1 cellular context compared by ENCODE assay signal in the genomic region with DNA sequence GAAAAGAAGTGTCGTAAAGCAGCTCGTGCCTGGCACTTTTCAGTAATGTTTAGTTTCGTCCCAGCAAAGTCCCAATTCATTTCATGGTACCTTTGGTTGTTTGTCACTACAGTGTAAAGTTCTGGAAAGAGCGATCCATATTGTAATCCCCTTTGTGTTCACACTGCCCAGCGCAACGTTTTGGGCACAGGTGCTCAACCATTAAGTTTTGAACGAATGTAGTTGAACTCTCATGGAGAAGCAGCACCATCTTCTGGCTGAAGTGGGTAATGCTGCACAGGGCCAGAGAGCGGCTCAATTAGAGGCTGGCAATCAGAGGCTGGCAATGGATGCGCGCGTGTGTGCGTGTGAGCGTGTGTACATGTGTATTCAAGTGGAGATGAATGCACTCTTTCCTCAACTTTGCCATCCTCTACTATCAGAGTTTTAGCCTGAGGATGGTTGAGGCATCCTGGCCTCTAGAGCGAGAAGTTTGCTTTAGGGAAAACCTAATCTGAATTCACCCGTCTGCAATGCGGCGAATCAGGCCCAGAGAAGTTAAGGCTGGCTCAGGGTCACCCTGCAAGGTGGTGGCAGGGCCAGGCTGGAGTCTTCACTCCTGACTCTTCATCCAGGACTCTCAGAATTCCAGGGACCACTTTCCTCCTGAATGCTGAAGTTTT.
TF ChIP-seq lines count a peak whose summit lies in the region.

No MANE protein-coding gene starts in this region.

TF ChIP-seq in HepG2, 621 proteins besides CTCF, POLR2A, EP300 and RAD21 (continued from another document and continues in another):
- TF ChIP-seq ZNF501 (CRISPR knock-in tag; IDR thresholded peaks at IDR 0.05) (0 out of 2 replicates have a peak, but pooled peaks have one; percentile 30), CBX2 (IDR thresholded peaks at IDR 0.05; ENCODE audit: low read depth, low read length) (no peak), CBX2 (CRISPR knock-in tag; IDR thresholded peaks at IDR 0.05; ENCODE audit: low read depth) (no peak), HDAC1 (CRISPR knock-in tag; IDR thresholded peaks at IDR 0.05) (0 out of 2 replicates have a peak, but pooled peaks have one; percentile 17), ZNF678 (CRISPR knock-in tag; IDR thresholded peaks at IDR 0.05) (no peak), ISL2 (CRISPR knock-in tag; IDR thresholded peaks at IDR 0.05) (no peak), ZNF253 (CRISPR knock-in tag; IDR thresholded peaks at IDR 0.05; ENCODE audit: borderline replicate concordance) (no peak), PAF1 (CRISPR knock-in tag; IDR thresholded peaks at IDR 0.05) (no peak), SP5 (CRISPR knock-in tag; IDR thresholded peaks at IDR 0.05; ENCODE audit: borderline replicate concordance, low read depth) (no peak), ZBTB7A (CRISPR knock-in tag; IDR thresholded peaks at IDR 0.05) (no peak), AHR (CRISPR knock-in tag; IDR thresholded peaks at IDR 0.05) (no peak), ARID5B (CRISPR knock-in tag; IDR thresholded peaks at IDR 0.05) (peak; percentile 20; the same call in 1 of the 2 replicates), ZNF24 (IDR thresholded peaks at IDR 0.05) (0 out of 2 replicates have a peak, but pooled peaks have one; percentile 38), HDAC2 (CRISPR knock-in tag; IDR thresholded peaks at IDR 0.05) (no peak; the same call in 1 of the 2 replicates), SMAD3 (CRISPR knock-in tag; IDR thresholded peaks at IDR 0.05) (peak; percentile 69; the same call in 1 of the 2 replicates), ETS1 (CRISPR knock-in tag; IDR thresholded peaks at IDR 0.05) (no peak), GFI1 (CRISPR knock-in tag; IDR thresholded peaks at IDR 0.05; ENCODE audit: borderline replicate concordance) (no peak), ZNF720 (CRISPR knock-in tag; IDR thresholded peaks at IDR 0.05) (no peak), NR2C2 (CRISPR knock-in tag; IDR thresholded peaks at IDR 0.05; ENCODE audit: borderline replicate concordance) (0 out of 2 replicates have a peak, but pooled peaks have one; percentile 26), CBX5 (CRISPR knock-in tag; IDR thresholded peaks at IDR 0.05; ENCODE audit: borderline replicate concordance) (no peak), PHF8 (CRISPR knock-in tag; IDR thresholded peaks at IDR 0.05) (0 out of 2 replicates have a peak, but pooled peaks have one; percentile 24), CEBPG (CRISPR knock-in tag; IDR thresholded peaks at IDR 0.05) (0 out of 2 replicates have a peak, but pooled peaks have one; percentile 15), ELF4 (CRISPR knock-in tag; IDR thresholded peaks at IDR 0.05; ENCODE audit: borderline replicate concordance) (no peak), ZFP1 (CRISPR knock-in tag; IDR thresholded peaks at IDR 0.05) (no peak), MTA3 (CRISPR knock-in tag; IDR thresholded peaks at IDR 0.05) (no peak), NR2F1 (CRISPR knock-in tag; IDR thresholded peaks at IDR 0.05) (no peak), HMGA1 (CRISPR knock-in tag; conservative IDR thresholded peaks at IDR 0.05) (no peak), GATAD2A (CRISPR knock-in tag; IDR thresholded peaks at IDR 0.05) (peak; percentile 48; the same call in 1 of the 2 replicates), AKAP8 (CRISPR knock-in tag; IDR thresholded peaks at IDR 0.05) (no peak), ZNF670 (CRISPR knock-in tag; IDR thresholded peaks at IDR 0.05; ENCODE audit: borderline replicate concordance) (no peak), SOX5 (CRISPR knock-in tag; IDR thresholded peaks at IDR 0.05; ENCODE audit: borderline replicate concordance) (no peak), LRRFIP1 (CRISPR knock-in tag; conservative IDR thresholded peaks at IDR 0.05) (no peak), ZNF800 (CRISPR knock-in tag; IDR thresholded peaks at IDR 0.05) (no peak), FOXA1 (IDR thresholded peaks at IDR 0.05) (no peak), FOXA1 (CRISPR knock-in tag; IDR thresholded peaks at IDR 0.05) (no peak), FIP1L1 (IDR thresholded peaks at IDR 0.05; ENCODE audit: borderline replicate concordance, insufficient read depth, low read depth, low read length) (no peak)
- TF ChIP-seq, protein P1, sequence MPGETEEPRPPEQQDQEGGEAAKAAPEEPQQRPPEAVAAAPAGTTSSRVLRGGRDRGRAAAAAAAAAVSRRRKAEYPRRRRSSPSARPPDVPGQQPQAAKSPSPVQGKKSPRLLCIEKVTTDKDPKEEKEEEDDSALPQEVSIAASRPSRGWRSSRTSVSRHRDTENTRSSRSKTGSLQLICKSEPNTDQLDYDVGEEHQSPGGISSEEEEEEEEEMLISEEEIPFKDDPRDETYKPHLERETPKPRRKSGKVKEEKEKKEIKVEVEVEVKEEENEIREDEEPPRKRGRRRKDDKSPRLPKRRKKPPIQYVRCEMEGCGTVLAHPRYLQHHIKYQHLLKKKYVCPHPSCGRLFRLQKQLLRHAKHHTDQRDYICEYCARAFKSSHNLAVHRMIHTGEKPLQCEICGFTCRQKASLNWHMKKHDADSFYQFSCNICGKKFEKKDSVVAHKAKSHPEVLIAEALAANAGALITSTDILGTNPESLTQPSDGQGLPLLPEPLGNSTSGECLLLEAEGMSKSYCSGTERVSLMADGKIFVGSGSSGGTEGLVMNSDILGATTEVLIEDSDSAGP (CRISPR knock-in tag; IDR thresholded peaks at IDR 0.05; ENCODE audit: borderline replicate concordance): peak; percentile 34; the same call in 1 of the 2 replicates
- TF ChIP-seq, protein P2, sequence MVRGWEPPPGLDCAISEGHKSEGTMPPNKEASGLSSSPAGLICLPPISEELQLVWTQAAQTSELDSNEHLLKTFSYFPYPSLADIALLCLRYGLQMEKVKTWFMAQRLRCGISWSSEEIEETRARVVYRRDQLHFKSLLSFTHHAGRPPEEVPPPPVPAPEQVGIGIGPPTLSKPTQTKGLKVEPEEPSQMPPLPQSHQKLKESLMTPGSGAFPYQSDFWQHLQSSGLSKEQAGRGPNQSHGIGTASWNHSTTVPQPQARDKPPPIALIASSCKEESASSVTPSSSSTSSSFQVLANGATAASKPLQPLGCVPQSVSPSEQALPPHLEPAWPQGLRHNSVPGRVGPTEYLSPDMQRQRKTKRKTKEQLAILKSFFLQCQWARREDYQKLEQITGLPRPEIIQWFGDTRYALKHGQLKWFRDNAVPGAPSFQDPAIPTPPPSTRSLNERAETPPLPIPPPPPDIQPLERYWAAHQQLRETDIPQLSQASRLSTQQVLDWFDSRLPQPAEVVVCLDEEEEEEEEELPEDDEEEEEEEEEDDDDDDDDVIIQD (CRISPR knock-in tag; IDR thresholded peaks at IDR 0.05; ENCODE audit: low read depth): no peak
- TF ChIP-seq, protein P3, sequence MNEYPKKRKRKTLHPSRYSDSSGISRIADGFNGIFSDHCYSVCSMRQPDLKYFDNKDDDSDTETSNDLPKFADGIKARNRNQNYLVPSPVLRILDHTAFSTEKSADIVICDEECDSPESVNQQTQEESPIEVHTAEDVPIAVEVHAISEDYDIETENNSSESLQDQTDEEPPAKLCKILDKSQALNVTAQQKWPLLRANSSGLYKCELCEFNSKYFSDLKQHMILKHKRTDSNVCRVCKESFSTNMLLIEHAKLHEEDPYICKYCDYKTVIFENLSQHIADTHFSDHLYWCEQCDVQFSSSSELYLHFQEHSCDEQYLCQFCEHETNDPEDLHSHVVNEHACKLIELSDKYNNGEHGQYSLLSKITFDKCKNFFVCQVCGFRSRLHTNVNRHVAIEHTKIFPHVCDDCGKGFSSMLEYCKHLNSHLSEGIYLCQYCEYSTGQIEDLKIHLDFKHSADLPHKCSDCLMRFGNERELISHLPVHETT (CRISPR knock-in tag; conservative IDR thresholded peaks at IDR 0.05): no peak
- TF ChIP-seq, protein P4, sequence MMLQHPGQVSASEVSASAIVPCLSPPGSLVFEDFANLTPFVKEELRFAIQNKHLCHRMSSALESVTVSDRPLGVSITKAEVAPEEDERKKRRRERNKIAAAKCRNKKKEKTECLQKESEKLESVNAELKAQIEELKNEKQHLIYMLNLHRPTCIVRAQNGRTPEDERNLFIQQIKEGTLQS (CRISPR knock-in tag; IDR thresholded peaks at IDR 0.05): no peak
- TF ChIP-seq, protein P5, sequence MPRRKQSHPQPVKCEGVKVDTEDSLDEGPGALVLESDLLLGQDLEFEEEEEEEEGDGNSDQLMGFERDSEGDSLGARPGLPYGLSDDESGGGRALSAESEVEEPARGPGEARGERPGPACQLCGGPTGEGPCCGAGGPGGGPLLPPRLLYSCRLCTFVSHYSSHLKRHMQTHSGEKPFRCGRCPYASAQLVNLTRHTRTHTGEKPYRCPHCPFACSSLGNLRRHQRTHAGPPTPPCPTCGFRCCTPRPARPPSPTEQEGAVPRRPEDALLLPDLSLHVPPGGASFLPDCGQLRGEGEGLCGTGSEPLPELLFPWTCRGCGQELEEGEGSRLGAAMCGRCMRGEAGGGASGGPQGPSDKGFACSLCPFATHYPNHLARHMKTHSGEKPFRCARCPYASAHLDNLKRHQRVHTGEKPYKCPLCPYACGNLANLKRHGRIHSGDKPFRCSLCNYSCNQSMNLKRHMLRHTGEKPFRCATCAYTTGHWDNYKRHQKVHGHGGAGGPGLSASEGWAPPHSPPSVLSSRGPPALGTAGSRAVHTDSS (CRISPR knock-in tag; conservative IDR thresholded peaks at IDR 0.05): no peak
- TF ChIP-seq, protein P6, sequence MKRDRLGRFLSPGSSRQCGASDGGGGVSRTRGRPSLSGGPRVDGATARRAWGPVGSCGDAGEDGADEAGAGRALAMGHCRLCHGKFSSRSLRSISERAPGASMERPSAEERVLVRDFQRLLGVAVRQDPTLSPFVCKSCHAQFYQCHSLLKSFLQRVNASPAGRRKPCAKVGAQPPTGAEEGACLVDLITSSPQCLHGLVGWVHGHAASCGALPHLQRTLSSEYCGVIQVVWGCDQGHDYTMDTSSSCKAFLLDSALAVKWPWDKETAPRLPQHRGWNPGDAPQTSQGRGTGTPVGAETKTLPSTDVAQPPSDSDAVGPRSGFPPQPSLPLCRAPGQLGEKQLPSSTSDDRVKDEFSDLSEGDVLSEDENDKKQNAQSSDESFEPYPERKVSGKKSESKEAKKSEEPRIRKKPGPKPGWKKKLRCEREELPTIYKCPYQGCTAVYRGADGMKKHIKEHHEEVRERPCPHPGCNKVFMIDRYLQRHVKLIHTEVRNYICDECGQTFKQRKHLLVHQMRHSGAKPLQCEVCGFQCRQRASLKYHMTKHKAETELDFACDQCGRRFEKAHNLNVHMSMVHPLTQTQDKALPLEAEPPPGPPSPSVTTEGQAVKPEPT (CRISPR knock-in tag; IDR thresholded peaks at IDR 0.05; ENCODE audit: low read depth): 0 out of 2 replicates have a peak, but pooled peaks have one; percentile 40
